In the genomic region with DNA sequence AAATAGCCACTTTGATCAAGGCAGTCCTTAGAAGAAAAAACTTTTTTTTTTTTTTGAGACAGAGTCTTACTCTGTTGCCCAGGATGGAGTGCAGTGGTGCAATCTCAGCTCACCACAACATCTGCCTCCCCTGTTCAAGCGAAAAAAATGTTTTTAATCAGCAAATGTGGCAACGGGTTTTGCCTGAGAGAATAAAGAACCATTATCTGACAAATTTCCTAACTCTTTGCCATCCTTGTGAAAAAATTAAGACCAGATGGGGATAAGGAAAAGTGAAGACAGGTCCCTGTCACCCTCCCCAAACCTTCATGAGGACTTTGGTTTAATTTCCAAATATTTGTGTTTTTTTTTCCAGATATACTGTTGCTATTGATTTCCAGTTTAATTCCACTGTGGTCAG, we compare ENCODE assay signal across 19 cellular contexts.
DNase-seq lines count a peak whose midpoint lies in the region; ATAC-seq and TF ChIP-seq lines count a peak whose summit lies in the region.
"Had no signal": no experiment of that assay in that cellular context is flagged by ENCODE, and none has a peak within 500 bp of the region (broad histone marks: within the 10 kb centered on the region; RNA-seq: fewer than 3 reads in every experiment).

No MANE protein-coding gene starts in this region.

- TF ChIP-seq CTCF in foreskin fibroblast (IDR thresholded peaks at IDR 0.05; ENCODE audit: low read depth, low read length): no peak
- TF ChIP-seq CTCF in dorsolateral prefrontal cortex (IDR thresholded peaks at IDR 0.05 in 54 of 56, conservative IDR thresholded peaks at IDR 0.05 in 2 of 56; ENCODE audit: low read depth in 1 of 56, partially characterized antibody in 56 of 56): no peak

- no peak overlapping the region for H3K27ac ChIP-seq in dorsolateral prefrontal cortex
- H3K27ac ChIP-seq: BLaER1 treated with 17β-estradiol and CSF1 and Interleukin-3, amounts not matched to agents 10 nM and 100 nM had no signal

- intact Hi-C loops in sciatic nerve (cut with DNase I): no loop called here
- intact Hi-C loops in dorsolateral prefrontal cortex (cut with DNase I): loop anchor here in 1 of 2 donors (10.0 kb wide), 1 partner anchor 802 kb away; no protein-coding TSS in a partner anchor

- ATAC-seq in sciatic nerve: peak; percentile 36
- no peak for ATAC-seq in HG03469 (IDR thresholded peaks at IDR 0.05; ENCODE audit: unreplicated experiment)
- ATAC-seq in HG03460 (IDR thresholded peaks at IDR 0.05; ENCODE audit: unreplicated experiment): no peak
- ATAC-seq: GM12878, GM23338 had no signal

- no peak overlapping the region for H3K4me3 ChIP-seq in foreskin fibroblast (ENCODE audit: low read depth in 1 of 2, low read length in 2 of 2)
- H3K4me3 ChIP-seq in dorsolateral prefrontal cortex: no peak overlapping the region
- H3K4me3 ChIP-seq: BLaER1 treated with 17β-estradiol and CSF1 and Interleukin-3, amounts not matched to agents 10 nM and 100 nM; GM12878; GM23338 had no signal

- H3K27me3 ChIP-seq in dorsolateral prefrontal cortex: no peaks in the 10 kb centered on the region
- H3K27me3 ChIP-seq: BLaER1 treated with 17β-estradiol and CSF1 and Interleukin-3, amounts not matched to agents 10 nM and 100 nM had no signal

- DNase-seq in AG20443 (ENCODE audit: low spot score) (peak; percentile 27), GM04504 (ENCODE audit: low read depth) (peak; percentile 39), amniotic epithelial cell (ENCODE audit: low read depth) (peak; percentile 23), sciatic nerve (ENCODE audit: low spot score) (no peak), foreskin fibroblast (no peak), dorsolateral prefrontal cortex (no peak)
- DNase-seq: CD8-positive, alpha-beta memory T cell; COR-L47; DMS 273 treated with DMSO at 0.1 percent for 48 hours; DMS53; DND-41; HCEC 1CT; Kasumi-1; KG1 had no signal

Comparison
In these comparisons a context has a peak if more than half of its experiments do, and no peak if none do; other contexts are left out.
1. DNase-seq: peak in AG20443 (single experiment), GM04504 (single experiment) and amniotic epithelial cell (single experiment); none in sciatic nerve (single experiment), foreskin fibroblast (0 of 2) and dorsolateral prefrontal cortex (0 of 10).